In genomic region chr4:15744016-15744415, GRCh38 we compare ENCODE assay signal across 24 cellular contexts. TPM values are rescaled to one million over a fixed set of nuclear protein-coding genes. Genes with fewer than 3 reads are reported as not detected.
DNase-seq lines count a peak whose midpoint lies in the region; ATAC-seq and TF ChIP-seq lines count a peak whose summit lies in the region.
"Had no signal": no experiment of that assay in that cellular context is flagged by ENCODE, and none has a peak within 500 bp of the region (broad histone marks: within the 10 kb centered on the region; RNA-seq: fewer than 3 reads in every experiment).

No MANE protein-coding gene starts in this region.

- H3K36me3 Mint-ChIP-seq in natural killer cell: peaks cover 7% of the 10 kb centered on the region

- no peak overlapping the region for H3K9ac ChIP-seq in MM.1S (ENCODE audit: low read length)
- H3K9ac ChIP-seq: KMS-11 had no signal

- H3K4me1 ChIP-seq in neutrophil (ENCODE audit: control insufficient read depth in 1 of 2, insufficient read depth in 1 of 2, low read depth in 1 of 2, low read length in 1 of 2) (peaks cover 9 to 18% of the 10 kb centered on the region in 2 experiments), MM.1S (ENCODE audit: low read length) (no peaks in the 10 kb centered on the region)

- no peak for ATAC-seq in natural killer cell
- ATAC-seq: GM12878, Panc1 had no signal

- TF ChIP-seq CTCF in astrocyte of the spinal cord (IDR thresholded peaks at IDR 0.05; ENCODE audit: low read depth, low read length): no peak
- TF ChIP-seq CTCF in neutrophil (IDR thresholded peaks at IDR 0.05): no peak
- TF ChIP-seq CTCF in natural killer cell (IDR thresholded peaks at IDR 0.05): no peak
- TF ChIP-seq CTCF in MM.1S (IDR thresholded peaks at IDR 0.05; ENCODE audit: low read length): no peak

- H3K4me2 ChIP-seq in MM.1S (ENCODE audit: low read depth, low read length): no peak overlapping the region
- H3K4me2 ChIP-seq: KMS-11 had no signal

- H3K27me3 Mint-ChIP-seq in natural killer cell (ENCODE audit: low read depth in 2 of 2): peaks cover 0 to 3% of the 10 kb centered on the region in 2 donors

- intact Hi-C loops in natural killer cell (cut with micrococcal nuclease): no loop called here

- H3K4me3 ChIP-seq in astrocyte of the spinal cord (ENCODE audit: low read depth, low read length) (no peak overlapping the region), neutrophil (ENCODE audit: low read depth in 1 of 2, low read length in 1 of 2) (no peak overlapping the region), MM.1S (ENCODE audit: low read length) (no peak overlapping the region)
- H3K4me3 ChIP-seq: GM12878 had no signal

- no peak overlapping the region for H3K4me3 Mint-ChIP-seq in natural killer cell
- H3K4me3 Mint-ChIP-seq: IgD-negative memory B cell had no signal

- no peaks in the 10 kb centered on the region for H3K9me2 ChIP-seq in MM.1S (replicated peaks; ENCODE audit: insufficient read depth, low read length)

- peak overlapping the region; percentile 57 for H3K27ac ChIP-seq in neutrophil
- no peak overlapping the region for H3K27ac ChIP-seq in MM.1S (ENCODE audit: low read length)
- H3K27ac ChIP-seq: KMS-11, RWPE1 had no signal

- no peaks in the 10 kb centered on the region for H3K79me2 ChIP-seq in MM.1S (ENCODE audit: low read length)

- H3K9me3 Mint-ChIP-seq in natural killer cell: peaks cover 2 to 6% of the 10 kb centered on the region in 2 donors

- H3K36me3 ChIP-seq in neutrophil (peaks cover 71% of the 10 kb centered on the region), MM.1S (replicated peaks; ENCODE audit: insufficient read depth, low read length) (no peaks in the 10 kb centered on the region)

- DNase-seq in EH (ENCODE audit: low read depth) (peak; percentile 59), M059J (ENCODE audit: low read depth) (peak; percentile 5), astrocyte of the spinal cord (ENCODE audit: low read depth, low spot score) (peak; percentile 22), NCI-H1092 (lab: John Stamatoyannopoulos, UW) (no peak), natural killer cell (no peak), MM.1S (no peak)
- no peak for DNase-seq in stimulated activated CD4-positive, alpha-beta T cell treated with anti-CD3 and anti-CD28 coated beads, Interleukin-2, amount 100 ng/mL, for 24 hours
- DNase-seq: Calu3, DMS79 treated with DMSO at 0.1 percent for 48 hours, HCEC 1CT, MV-4-11, NCI-H1105 treated with DMSO at 0.1 percent for 48 hours, NCI-H146, NCI-H1930, NCI-H2107, SHP77, T-helper 1 cell had no signal

- H3K9me3 ChIP-seq in neutrophil (no peaks in the 10 kb centered on the region), MM.1S (replicated peaks; ENCODE audit: insufficient read depth, low read length) (no peaks in the 10 kb centered on the region)

- H3K27me3 ChIP-seq in neutrophil (no peaks in the 10 kb centered on the region), MM.1S (replicated peaks; ENCODE audit: insufficient read depth, low read length) (no peaks in the 10 kb centered on the region)

- no peak overlapping the region for H3K27ac Mint-ChIP-seq in natural killer cell
- H3K27ac Mint-ChIP-seq: IgD-negative memory B cell had no signal

- in situ Hi-C loops in astrocyte of the spinal cord (cut with HindIII; ENCODE audit: low sequenced_read_pairs): no loop called here

- H2AFZ ChIP-seq in MM.1S (ENCODE audit: low read length): no peak overlapping the region

- H3F3A ChIP-seq in MM.1S (ENCODE audit: insufficient read depth, low read length): no peaks in the 10 kb centered on the region

- H3K4me1 Mint-ChIP-seq in natural killer cell: peaks cover 5 to 11% of the 10 kb centered on the region in 2 donors

- no peaks in the 10 kb centered on the region for H4K20me1 ChIP-seq in MM.1S (ENCODE audit: insufficient read depth, low read length)

RNA-seq across cellular contexts. Expression of gene CD38, which starts 34.1 kb away (rescaled TPM):
- 0.44 and 0.99 TPM in 2 replicates for total RNA-seq in M059J (2014; rRNA removed; shearing (Covaris generic))
- 100 to 1,000 TPM in 1 of 3 donors, 10 to 100 TPM in 2; 91.8 to 124 (median 98.8) TPM for total RNA-seq in natural killer cell
- total RNA-seq: A673 had no signal

RNA-seq across cellular contexts. Expression of gene BST1, which starts 41.2 kb away (rescaled TPM):
- total RNA-seq in M059J (2014; rRNA removed; shearing (Covaris generic)): 3.0 and 8.6 TPM in 2 replicates
- 1 to 10 TPM; 1.8 to 6.4 (median 2.2) TPM for total RNA-seq in natural killer cell

Comparison
In these comparisons a context has a peak if more than half of its experiments do, and no peak if none do; other contexts are left out.
1. DNase-seq: peak in EH (single experiment), M059J (single experiment) and astrocyte of the spinal cord (single experiment); none in NCI-H1092 (single experiment), natural killer cell (single experiment), MM.1S (single experiment) and stimulated activated CD4-positive, alpha-beta T cell treated with anti-CD3 and anti-CD28 coated beads, Interleukin-2, amount 100 ng/mL, for 24 hours (0 of 2).
2. RNA of gene CD38, which starts 34.1 kb away (total RNA-seq): 91.8 to 124 TPM in natural killer cell; 0.44 to 0.99 TPM in M059J; every median in the first group is over 10 times any median in the second.